Comparison of ENCODE assay signal across 18 cellular contexts in the genomic region with DNA sequence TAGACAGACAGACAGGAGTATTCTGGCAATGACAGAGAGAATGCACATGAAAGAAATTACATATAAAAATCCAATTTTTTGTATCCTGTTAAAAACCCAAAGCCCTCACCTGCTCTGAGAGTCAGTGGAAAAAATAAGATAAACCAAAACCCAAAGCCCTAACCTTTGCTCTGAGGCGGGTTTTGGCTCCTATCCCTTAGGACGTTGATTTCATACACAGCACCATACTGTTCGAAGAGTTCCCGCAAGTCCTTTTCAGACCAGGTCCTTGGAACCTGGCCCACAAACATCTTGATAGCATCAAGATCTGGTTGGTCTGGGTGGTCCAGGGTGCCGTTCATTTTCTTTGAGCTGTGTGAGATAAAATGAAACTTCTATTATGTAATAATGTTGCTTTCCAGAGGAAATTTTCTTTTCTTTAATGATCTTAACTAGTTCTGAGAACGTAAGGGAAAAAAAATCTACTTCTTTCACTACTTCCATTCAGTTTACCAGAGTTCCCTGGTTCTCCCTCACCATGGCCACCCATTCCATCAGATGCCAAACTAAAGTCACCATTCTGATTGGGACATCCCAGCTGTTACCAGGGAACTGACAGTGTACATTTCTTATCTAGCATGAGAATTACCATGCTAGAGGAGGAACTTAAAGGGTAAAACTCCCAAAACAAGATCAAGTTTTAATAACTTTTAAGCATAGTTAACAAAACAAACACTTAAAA. TPM values are rescaled to one million over a fixed set of nuclear protein-coding genes. Genes with fewer than 3 reads are reported as not detected.
A peak's percentile ranks its signal among the peaks of the same experiment; 100 is the strongest.
DNase-seq lines count a peak whose midpoint lies in the region; ATAC-seq, FAIRE-seq and TF ChIP-seq lines count a peak whose summit lies in the region.
"Had no signal": no experiment of that assay in that cellular context is flagged by ENCODE, and none has a peak within 500 bp of the region (broad histone marks: within the 10 kb centered on the region; RNA-seq: fewer than 3 reads in every experiment).

No MANE protein-coding gene starts in this region.

- peaks cover 33% of the 10 kb centered on the region for H3K36me3 Mint-ChIP-seq in activated CD8-positive, alpha-beta T cell treated with anti-CD3 and anti-CD28 coated beads for 36 hours (ENCODE audit: low read depth)
- H3K36me3 Mint-ChIP-seq in activated CD8-positive, alpha-beta T cell treated with anti-CD3 and anti-CD28 coated beads, Interleukin-2, amount 10 ng/mL, durations not matched to agents 7 days and 5 days (ENCODE audit: low read depth): peaks cover 48% of the 10 kb centered on the region
- no peaks in the 10 kb centered on the region for H3K36me3 Mint-ChIP-seq in T-helper 17 cell (ENCODE audit: low read depth)

- WGBS in small intestine, 3 donors: 14 to 41% (median 33%) methylated on average over 6 of the region's 6 CpGs

- no peaks in the 10 kb centered on the region for H3K27me3 Mint-ChIP-seq in activated CD8-positive, alpha-beta T cell treated with anti-CD3 and anti-CD28 coated beads for 36 hours
- no peaks in the 10 kb centered on the region for H3K27me3 Mint-ChIP-seq in activated CD8-positive, alpha-beta T cell treated with anti-CD3 and anti-CD28 coated beads, Interleukin-2, amount 10 ng/mL, durations not matched to agents 7 days and 5 days (ENCODE audit: low read depth)
- no peaks in the 10 kb centered on the region for H3K27me3 Mint-ChIP-seq in T-helper 17 cell

- no peak overlapping the region for H3K4me3 Mint-ChIP-seq in activated CD8-positive, alpha-beta T cell treated with anti-CD3 and anti-CD28 coated beads for 36 hours
- no peak overlapping the region for H3K4me3 Mint-ChIP-seq in activated CD8-positive, alpha-beta T cell treated with anti-CD3 and anti-CD28 coated beads, Interleukin-2, amount 10 ng/mL, durations not matched to agents 7 days and 5 days
- no peak overlapping the region for H3K4me3 Mint-ChIP-seq in T-helper 17 cell

- FAIRE-seq in small intestine (lab: Jason Lieb, UNC) (no peak), GM12891 (lab: Jason Lieb, UNC) (no peak)
- FAIRE-seq: colon had no signal

- peak overlapping the region in 1 of 2 donors; percentile 70 for H3K27ac ChIP-seq in small intestine (ENCODE audit: low read depth in 1 of 2, low read length in 1 of 2)

- intact Hi-C loops in activated CD8-positive, alpha-beta T cell treated with anti-CD3 and anti-CD28 coated beads for 36 hours (cut with micrococcal nuclease): no loop called here

- no peak for DNase-seq in activated CD8-positive, alpha-beta T cell treated with anti-CD3 and anti-CD28 coated beads for 36 hours
- no peak for DNase-seq in activated CD8-positive, alpha-beta T cell treated with anti-CD3 and anti-CD28 coated beads, Interleukin-2, amount 10 ng/mL, durations not matched to agents 7 days and 5 days
- DNase-seq in T-helper 17 cell (no peak), left lobe of liver (ENCODE audit: low spot score) (peak; percentile 78), small intestine (peak; percentile 51), GM12891 (ENCODE audit: insufficient read length, low spot score) (no peak), NCI-H1105 (lab: John Stamatoyannopoulos, UW) (no peak)
- DNase-seq: activated CD8-positive, alpha-beta memory T cell treated with anti-CD3 and anti-CD28 coated beads for 24 hours; esophagus squamous epithelium; hippocampal formation; NCI-H2081 treated with DMSO at 0.1 percent for 48 hours; NCI-H82; spleen; substantia nigra; T-helper 9 cell had no signal

- H3K9me3 ChIP-seq in T-helper 17 cell (ENCODE audit: control insufficient read depth, low read length, poor library complexity, severe bottlenecking): no peaks in the 10 kb centered on the region
- H3K9me3 ChIP-seq in small intestine (ENCODE audit: control insufficient read depth, low read depth): no peaks in the 10 kb centered on the region
- H3K9me3 ChIP-seq: esophagus squamous epithelium, spleen had no signal

- no peak for ATAC-seq in activated CD8-positive, alpha-beta T cell treated with anti-CD3 and anti-CD28 coated beads for 36 hours
- no peak for ATAC-seq in activated CD8-positive, alpha-beta T cell treated with anti-CD3 and anti-CD28 coated beads, Interleukin-2, amount 10 ng/mL, durations not matched to agents 7 days and 5 days
- ATAC-seq in T-helper 17 cell: no peak
- ATAC-seq in left lobe of liver: peak; percentile 80
- ATAC-seq in GM21737 (IDR thresholded peaks at IDR 0.05; ENCODE audit: unreplicated experiment): no peak

- no peak overlapping the region for H3K4me3 ChIP-seq in small intestine (ENCODE audit: low read depth in 1 of 2, low read length in 2 of 2)
- H3K4me3 ChIP-seq: esophagus squamous epithelium, spleen had no signal

- no peaks in the 10 kb centered on the region for H3K4me1 ChIP-seq in small intestine (ENCODE audit: control insufficient read depth in 2 of 2, insufficient read depth in 1 of 2, low read depth in 1 of 2, low read length in 1 of 2)

- H3K27ac Mint-ChIP-seq in activated CD8-positive, alpha-beta T cell treated with anti-CD3 and anti-CD28 coated beads for 36 hours: peak overlapping the region; percentile 60
- no peak overlapping the region for H3K27ac Mint-ChIP-seq in activated CD8-positive, alpha-beta T cell treated with anti-CD3 and anti-CD28 coated beads, Interleukin-2, amount 10 ng/mL, durations not matched to agents 7 days and 5 days
- H3K27ac Mint-ChIP-seq in T-helper 17 cell: peak overlapping the region; percentile 49

- H3K9me3 Mint-ChIP-seq in activated CD8-positive, alpha-beta T cell treated with anti-CD3 and anti-CD28 coated beads for 36 hours: no peaks in the 10 kb centered on the region
- H3K9me3 Mint-ChIP-seq in activated CD8-positive, alpha-beta T cell treated with anti-CD3 and anti-CD28 coated beads, Interleukin-2, amount 10 ng/mL, durations not matched to agents 7 days and 5 days (ENCODE audit: insufficient read depth): no peaks in the 10 kb centered on the region

- no peaks in the 10 kb centered on the region for H3K27me3 ChIP-seq in small intestine (ENCODE audit: control insufficient read depth in 2 of 2, insufficient read depth in 2 of 2, low read length in 2 of 2)
- H3K27me3 ChIP-seq: esophagus squamous epithelium, spleen had no signal

- H3K36me3 ChIP-seq in small intestine (ENCODE audit: control insufficient read depth in 2 of 2, insufficient read depth in 2 of 2, low read length in 2 of 2): peaks cover 5 to 8% of the 10 kb centered on the region in 2 donors

- H3K4me1 Mint-ChIP-seq in activated CD8-positive, alpha-beta T cell treated with anti-CD3 and anti-CD28 coated beads for 36 hours (ENCODE audit: low read depth): peaks cover 19% of the 10 kb centered on the region
- peaks cover 6% of the 10 kb centered on the region for H3K4me1 Mint-ChIP-seq in activated CD8-positive, alpha-beta T cell treated with anti-CD3 and anti-CD28 coated beads, Interleukin-2, amount 10 ng/mL, durations not matched to agents 7 days and 5 days (ENCODE audit: low read depth)
- peaks cover 12% of the 10 kb centered on the region for H3K4me1 Mint-ChIP-seq in T-helper 17 cell

- TF ChIP-seq CTCF in activated CD8-positive, alpha-beta T cell treated with anti-CD3 and anti-CD28 coated beads for 36 hours (IDR thresholded peaks at IDR 0.05): no peak

- no peak for TF ChIP-seq POLR2A in GM12891 (IDR thresholded peaks at IDR 0.05; ENCODE audit: low read depth, low read length)

- POLR2A ChIA-PET in activated CD8-positive, alpha-beta T cell treated with anti-CD3 and anti-CD28 coated beads for 36 hours (lab: Charles Lee): interaction anchor here (0.7 to 1.1 kb wide), 2 partner anchors 9 to 64 kb away, joined by 3 to 5 read pairs; a partner anchor contains a TSS
- POLR2A ChIA-PET in activated CD8-positive, alpha-beta T cell treated with anti-CD3 and anti-CD28 coated beads, Interleukin-2, amount 10 ng/mL, durations not matched to agents 7 days and 5 days (lab: Charles Lee): no interaction called here

- CTCF ChIA-PET in activated CD8-positive, alpha-beta T cell treated with anti-CD3 and anti-CD28 coated beads for 36 hours (lab: Charles Lee): interaction anchor here (1.2 to 1.4 kb wide), 3 partner anchors 10 to 51 kb away, joined by 3 read pairs; no protein-coding TSS in a partner anchor
- CTCF ChIA-PET in activated CD8-positive, alpha-beta T cell treated with anti-CD3 and anti-CD28 coated beads, Interleukin-2, amount 10 ng/mL, durations not matched to agents 7 days and 5 days (lab: Charles Lee): interaction anchor here (1.2 to 1.4 kb wide), 2 partner anchors 9 to 18 kb away, joined by 3 read pairs; no protein-coding TSS in a partner anchor

TF ChIP-seq in GM12891, 5 proteins besides CTCF, POLR2A, EP300 and RAD21:
- no peak for TF ChIP-seq TAF1 (IDR thresholded peaks at IDR 0.05; ENCODE audit: low read depth, low read length)
- no peak for TF ChIP-seq SPI1 (IDR thresholded peaks at IDR 0.05; ENCODE audit: low read depth, low read length)
- no peak for TF ChIP-seq POU2F2 (IDR thresholded peaks at IDR 0.05; ENCODE audit: low read depth, low read length)
- TF ChIP-seq PAX5 (IDR thresholded peaks at IDR 0.05; ENCODE audit: insufficient read depth, low read length, severe bottlenecking): no peak
- no peak for TF ChIP-seq POLR2AphosphoS5 (IDR thresholded peaks at IDR 0.05; ENCODE audit: low read depth, low read length)

RNA-seq across cellular contexts. Expression of a gene that starts 39.9 kb away (rescaled TPM):
- under 1 TPM; 0.36 to 0.81 TPM for total RNA-seq in activated CD8-positive, alpha-beta T cell treated with anti-CD3 and anti-CD28 coated beads for 36 hours
- total RNA-seq in activated CD8-positive, alpha-beta T cell treated with anti-CD3 and anti-CD28 coated beads, Interleukin-2, amount 10 ng/mL, durations not matched to agents 7 days and 5 days: 1 to 10 TPM in 1 of 2 experiments, under 1 TPM in 1; 0.45 to 1.2 TPM
- 1 to 10 TPM; 3.0 to 3.1 TPM for total RNA-seq in T-helper 17 cell
- total RNA-seq in left lobe of liver: 0.68 TPM
- polyA plus RNA-seq in small intestine: under 1 TPM; 0.36 to 0.89 (median 0.81) TPM
- not detected for polyA plus RNA-seq in GM12891 (2012; ENCODE audit: low read depth, missing spikeins)
- total RNA-seq: M059J had no signal

Comparison
In these comparisons a context has a peak if more than half of its experiments do, and no peak if none do; other contexts are left out.
1. DNase-seq: peak in left lobe of liver (single experiment) and small intestine (single experiment); none in activated CD8-positive, alpha-beta T cell treated with anti-CD3 and anti-CD28 coated beads for 36 hours (single experiment), activated CD8-positive, alpha-beta T cell treated with anti-CD3 and anti-CD28 coated beads, Interleukin-2, amount 10 ng/mL, durations not matched to agents 7 days and 5 days (single experiment), T-helper 17 cell (0 of 3), GM12891 (single experiment) and NCI-H1105 (single experiment).